Comparison of ENCODE assay signal across 8 cellular contexts in genomic region chr14:56342419-56342901, GRCh38.
A peak's percentile ranks its signal among the peaks of the same experiment; 100 is the strongest.
DNase-seq lines count a peak whose midpoint lies in the region; ATAC-seq and TF ChIP-seq lines count a peak whose summit lies in the region.

No MANE protein-coding gene starts in this region.

- no peak overlapping the region for H3K27ac Mint-ChIP-seq in stimulated activated effector memory CD8-positive, alpha-beta T cell treated with anti-CD3 and anti-CD28 coated beads, Interleukin-12 subunit alpha, Interleukin-12 subunit beta, amount 100 ng/mL, for 72 hours

- H3K4me1 ChIP-seq in IMR-90 (ENCODE audit: control insufficient read depth, insufficient read depth, low read length) (peaks cover 32% of the 10 kb centered on the region), esophagus muscularis mucosa (peaks cover 22 to 31% (median 31%) of the 10 kb centered on the region in 4 donors), gastrocnemius medialis (peaks cover 17 to 24% of the 10 kb centered on the region in 2 donors), PC-9 (replicated peaks; ENCODE audit: insufficient read depth) (peaks cover 7% of the 10 kb centered on the region)

- H2AFZ ChIP-seq in IMR-90 (replicated peaks; ENCODE audit: low read length, poor library complexity), result no peak overlapping the region
- no peak overlapping the region for H2AFZ ChIP-seq in PC-9

- no peaks in the 10 kb centered on the region for H3F3A ChIP-seq in PC-9 (ENCODE audit: insufficient read depth, low read depth)

- no peak overlapping the region for H2AK9ac ChIP-seq in IMR-90 (replicated peaks; ENCODE audit: low read depth, low read length, poor library complexity)

- H3K9me2 ChIP-seq in PC-9 (ENCODE audit: insufficient read depth), result no peaks in the 10 kb centered on the region

- H2AK5ac ChIP-seq in IMR-90 (ENCODE audit: low read depth, low read length), result 0 out of 2 replicates have a peak overlapping the region, but pooled peaks have one; percentile 25

- peak overlapping the region; percentile 80; the same call in 1 of the 2 replicates for H4K5ac ChIP-seq in IMR-90 (ENCODE audit: low read depth, low read length)

- no peak overlapping the region for H3K9ac ChIP-seq in IMR-90 (ENCODE audit: low read depth, low read length)

- intact Hi-C loops in IMR-90 (cut with micrococcal nuclease), result loop anchor here (5.0 kb wide), 1 partner anchor 500 kb away; no protein-coding TSS in a partner anchor
- intact Hi-C loops in esophagus muscularis mucosa (cut with DNase I), result loop anchor here (5.0 kb wide), 1 partner anchor 635 kb away; no protein-coding TSS in a partner anchor
- intact Hi-C loops in gastrocnemius medialis (cut with DNase I; ENCODE audit: low total_unique reads), result no loop called here
- intact Hi-C loops in PC-9 (cut with micrococcal nuclease; ENCODE audit: unreplicated experiment), result loop anchor here (10.0 kb wide), 1 partner anchor 98 kb away; no protein-coding TSS in a partner anchor

- H3K36me3 ChIP-seq in IMR-90 (ENCODE audit: control insufficient read depth, insufficient read depth, low read length), result no peaks in the 10 kb centered on the region
- no peaks in the 10 kb centered on the region for H3K36me3 ChIP-seq in esophagus muscularis mucosa
- H3K36me3 ChIP-seq in gastrocnemius medialis, result no peaks in the 10 kb centered on the region
- no peaks in the 10 kb centered on the region for H3K36me3 ChIP-seq in PC-9 (ENCODE audit: low read depth)

- no peaks in the 10 kb centered on the region for H4K20me1 ChIP-seq in IMR-90 (ENCODE audit: insufficient read depth, low read length)
- H4K20me1 ChIP-seq in PC-9 (ENCODE audit: insufficient read depth), result no peaks in the 10 kb centered on the region

- no peak for TF ChIP-seq EP300 in esophagus muscularis mucosa (IDR thresholded peaks at IDR 0.05)

- H3K4me3 Mint-ChIP-seq in stimulated activated effector memory CD8-positive, alpha-beta T cell treated with anti-CD3 and anti-CD28 coated beads, Interleukin-12 subunit alpha, Interleukin-12 subunit beta, amount 100 ng/mL, for 72 hours, result no peak overlapping the region

- H3K9me3 ChIP-seq in IMR-90 (ENCODE audit: control insufficient read depth, insufficient read depth, low read length), result no peaks in the 10 kb centered on the region
- H3K9me3 ChIP-seq in esophagus muscularis mucosa, result no peaks in the 10 kb centered on the region
- no peaks in the 10 kb centered on the region for H3K9me3 ChIP-seq in gastrocnemius medialis
- no peaks in the 10 kb centered on the region for H3K9me3 ChIP-seq in PC-9 (ENCODE audit: insufficient read depth, low read depth)

- in situ Hi-C loops in IMR-90 (cut with MboI; ENCODE audit: low sequenced_read_pairs) (loop anchor here (10.0 to 25.0 kb wide), 2 partner anchors 498 to 905 kb away; partner anchors contain the start of gene TBPL2), gastrocnemius medialis (cut with MboI; ENCODE audit: low sequenced_read_pairs in 4 of 4) (loop anchor here in 3 of 4 donors (10.0 to 25.0 kb wide), 3 partner anchors 608 to 638 kb away; no protein-coding TSS in a partner anchor)

- BruUV-seq in IMR-90 (replicated peaks; lab: Mats Ljungman, UMichigan), result no TSS peak
- no TSS peak for BruUV-seq in PC-9 (replicated peaks; lab: Mats Ljungman, UMichigan)

- ATAC-seq in GM18907 (IDR thresholded peaks at IDR 0.05; ENCODE audit: unreplicated experiment), result peak; percentile 78
- no peak for ATAC-seq in IMR-90 (ENCODE audit: low read depth)
- ATAC-seq in gastrocnemius medialis, result peak in 1 of 2 donors; percentile 28
- ATAC-seq in GM18517 (IDR thresholded peaks at IDR 0.05; ENCODE audit: unreplicated experiment), result no peak
- no peak for ATAC-seq in HG03565 (IDR thresholded peaks at IDR 0.05; ENCODE audit: unreplicated experiment)
- ATAC-seq in stimulated activated effector memory CD8-positive, alpha-beta T cell treated with anti-CD3 and anti-CD28 coated beads, Interleukin-12 subunit alpha, Interleukin-12 subunit beta, amount 100 ng/mL, for 72 hours, result no peak

- no peaks in the 10 kb centered on the region for H3K27me3 ChIP-seq in IMR-90 (ENCODE audit: control insufficient read depth, insufficient read depth, low read length)
- no peaks in the 10 kb centered on the region for H3K27me3 ChIP-seq in esophagus muscularis mucosa
- H3K27me3 ChIP-seq in gastrocnemius medialis, result no peaks in the 10 kb centered on the region
- no peaks in the 10 kb centered on the region for H3K27me3 ChIP-seq in PC-9 (ENCODE audit: insufficient read depth, low read depth)

- H3K79me1 ChIP-seq in IMR-90 (ENCODE audit: low read depth in 1 of 2, low read length in 2 of 2), result no peaks in the 10 kb centered on the region

- H3K79me2 ChIP-seq in PC-9 (ENCODE audit: low read depth), result no peaks in the 10 kb centered on the region

- dilution Hi-C loops in IMR-90 (cut with HindIII; ENCODE audit: low sequenced_read_pairs, unreplicated experiment), result no loop called here

- H4K8ac ChIP-seq in IMR-90 (ENCODE audit: low read depth in 2 of 2, low read length in 2 of 2), result peak overlapping the region; percentile 24 to 84; a peak in 3 of 4 replicates

- peak overlapping the region; percentile 89; the same call in 1 of the 2 replicates for H3K27ac ChIP-seq in IMR-90 (ENCODE audit: insufficient read depth, low read length)
- peak overlapping the region; percentile 5 to 43 (median 10) for H3K27ac ChIP-seq in esophagus muscularis mucosa (replicated peaks in 1 of 4)
- H3K27ac ChIP-seq in gastrocnemius medialis, result peak overlapping the region; percentile 26 to 50 (median 36)
- H3K27ac ChIP-seq in PC-9, result no peak overlapping the region

- H3K14ac ChIP-seq in IMR-90 (replicated peaks; ENCODE audit: low read depth, low read length), result peak overlapping the region; percentile 54

- peak overlapping the region; percentile 63 for H4K91ac ChIP-seq in IMR-90 (ENCODE audit: insufficient read depth, low read depth, low read length)

- WGBS in IMR-90 (ENCODE audit: extremely low coverage in 2 of 2, insufficient read length in 1 of 2), 2 experiments, result no CpG with 5 or more reads among the region's 5 CpGs
- WGBS in esophagus muscularis mucosa, result 28% methylated on average over 5 of the region's 5 CpGs

- DNase-seq in IMR-90 (peak; percentile 86), esophagus muscularis mucosa (ENCODE audit: extremely low spot score) (no peak), gastrocnemius medialis (no peak), PC-9 (no peak)
- no peak for DNase-seq in stimulated activated effector memory CD8-positive, alpha-beta T cell treated with anti-CD3 and anti-CD28 coated beads, Interleukin-12 subunit alpha, Interleukin-12 subunit beta, amount 100 ng/mL, for 72 hours (ENCODE audit: low spot score in 2 of 2)

- peaks cover 21% of the 10 kb centered on the region for H3K9me1 ChIP-seq in IMR-90 (ENCODE audit: insufficient read depth, low read length)

- peak overlapping the region; percentile 21; the same call in 1 of the 2 replicates for H3K23ac ChIP-seq in IMR-90 (ENCODE audit: low read depth, low read length)

- peak overlapping the region; percentile 72 for H2BK120ac ChIP-seq in IMR-90 (ENCODE audit: low read depth, low read length)

- H2BK20ac ChIP-seq in IMR-90 (ENCODE audit: low read depth, low read length), result peak overlapping the region; percentile 67

- no peaks in the 10 kb centered on the region for H3K36me3 Mint-ChIP-seq in stimulated activated effector memory CD8-positive, alpha-beta T cell treated with anti-CD3 and anti-CD28 coated beads, Interleukin-12 subunit alpha, Interleukin-12 subunit beta, amount 100 ng/mL, for 72 hours

- H3K18ac ChIP-seq in IMR-90 (ENCODE audit: low read depth, low read length), result peak overlapping the region; percentile 91

- no peak overlapping the region for H3K4me3 ChIP-seq in IMR-90 (ENCODE audit: insufficient read depth, low read depth, low read length)
- H3K4me3 ChIP-seq in esophagus muscularis mucosa, result no peak overlapping the region
- H3K4me3 ChIP-seq in gastrocnemius medialis, result no peak overlapping the region
- H3K4me3 ChIP-seq in PC-9, result no peak overlapping the region

- H3K9me3 Mint-ChIP-seq in stimulated activated effector memory CD8-positive, alpha-beta T cell treated with anti-CD3 and anti-CD28 coated beads, Interleukin-12 subunit alpha, Interleukin-12 subunit beta, amount 100 ng/mL, for 72 hours, result no peaks in the 10 kb centered on the region

- H3K4me2 ChIP-seq in IMR-90 (ENCODE audit: low read depth, low read length) (peak overlapping the region; percentile 71; the same call in 1 of the 2 replicates), PC-9 (no peak overlapping the region)

- H3K4me1 Mint-ChIP-seq in stimulated activated effector memory CD8-positive, alpha-beta T cell treated with anti-CD3 and anti-CD28 coated beads, Interleukin-12 subunit alpha, Interleukin-12 subunit beta, amount 100 ng/mL, for 72 hours, result no peaks in the 10 kb centered on the region

- CTCF ChIA-PET in IMR-90 (lab: Yijun Ruan, JAX), result interaction anchor here (0.6 to 1.2 kb wide), 6 partner anchors 9 to 952 kb away, joined by 3 to 6 read pairs (median 4); no protein-coding TSS in a partner anchor
- CTCF ChIA-PET in PC-9 (lab: Charles Lee), result no interaction called here

- peak overlapping the region; percentile 76 for H3K4ac ChIP-seq in IMR-90 (ENCODE audit: low read depth, low read length)

- peak overlapping the region; percentile 4; the same call in 1 of the 2 replicates for H3K56ac ChIP-seq in IMR-90 (ENCODE audit: extremely low read depth, insufficient read depth, low read length)

- TF ChIP-seq RAD21 in IMR-90 (IDR thresholded peaks at IDR 0.05; ENCODE audit: low read length), result no peak

- peak overlapping the region; percentile 62; the same call in 2 of the 3 replicates for H2BK15ac ChIP-seq in IMR-90 (ENCODE audit: low read depth, low read length)

- POLR2A ChIA-PET in IMR-90 (lab: Charles Lee; ENCODE audit: unreplicated experiment) (no interaction called here), PC-9 (lab: Charles Lee; ENCODE audit: unreplicated experiment) (interaction anchor here (0.6 kb wide), 1 partner anchor 907 kb away, joined by 4 read pairs; no protein-coding TSS in a partner anchor)

- TF ChIP-seq POLR2A in IMR-90 (IDR thresholded peaks at IDR 0.05; ENCODE audit: low read depth, low read length) (no peak), esophagus muscularis mucosa (IDR thresholded peaks at IDR 0.05; ENCODE audit: low read depth) (no peak), gastrocnemius medialis (IDR thresholded peaks at IDR 0.05) (no peak)

- no peak for TF ChIP-seq CTCF in IMR-90 (conservative IDR thresholded peaks at IDR 0.05; ENCODE audit: low read depth, low read length)
- no peak for TF ChIP-seq CTCF in esophagus muscularis mucosa (IDR thresholded peaks at IDR 0.05)
- no peak for TF ChIP-seq CTCF in gastrocnemius medialis (IDR thresholded peaks at IDR 0.05 in 4 of 5, conservative IDR thresholded peaks at IDR 0.05 in 1 of 5)
- no peak for TF ChIP-seq CTCF in PC-9 (conservative IDR thresholded peaks at IDR 0.05)

- peak overlapping the region; percentile 73 for H2BK5ac ChIP-seq in IMR-90 (ENCODE audit: low read depth, low read length, poor library complexity, severe bottlenecking)

TF ChIP-seq in IMR-90, 13 proteins besides CTCF, POLR2A, EP300 and RAD21 (continues in another document):
- TF ChIP-seq CHD1 (IDR thresholded peaks at IDR 0.05; ENCODE audit: low read depth, low read length), result no peak
- no peak for TF ChIP-seq RCOR1 (IDR thresholded peaks at IDR 0.05; ENCODE audit: insufficient replicate concordance, low read length)
- TF ChIP-seq RFX5 (IDR thresholded peaks at IDR 0.05; ENCODE audit: low read depth, low read length), result no peak
- TF ChIP-seq MAFK (IDR thresholded peaks at IDR 0.05; ENCODE audit: low read depth, low read length), result no peak
- TF ChIP-seq MXI1 (IDR thresholded peaks at IDR 0.05; ENCODE audit: borderline replicate concordance, low read depth, low read length), result no peak
